Comparison of ENCODE assay signal across 8 cellular contexts in genomic region chr2:157876771-157877108, GRCh38. TPM values are rescaled to one million over a fixed set of nuclear protein-coding genes. Genes with fewer than 3 reads are reported as not detected.
DNase-seq lines count a peak whose midpoint lies in the region; ATAC-seq and TF ChIP-seq lines count a peak whose summit lies in the region.

No MANE protein-coding gene starts in this region.

- peak overlapping the region; percentile 95 for H2BK120ac ChIP-seq in trophoblast cell (ENCODE audit: insufficient read depth, low read length, poor library complexity)

- H2AFZ ChIP-seq in OCI-LY1 (ENCODE audit: low read length) (no peak overlapping the region), trophoblast cell (ENCODE audit: insufficient read depth, low read length, poor library complexity) (peak overlapping the region; percentile 86)

- H3K4me1 ChIP-seq in OCI-LY1 (ENCODE audit: insufficient read depth, low read length, severe bottlenecking) (peaks cover 11% of the 10 kb centered on the region), trophoblast cell (ENCODE audit: control insufficient read depth in 1 of 2, insufficient read depth in 2 of 2, low read length in 2 of 2) (peaks cover 0 to 10% of the 10 kb centered on the region in 2 experiments)

- DNase-seq in GM06990 (ENCODE audit: extremely low read depth, insufficient read length) (no peak), epidermal melanocyte (ENCODE audit: insufficient read length, low spot score) (peak; percentile 22), trophoblast cell (no peak), NCI-H69 (lab: John Stamatoyannopoulos, UW) (no peak)

- H4K20me1 ChIP-seq in OCI-LY1 (ENCODE audit: insufficient read depth, low read length), result no peaks in the 10 kb centered on the region

- H3K14ac ChIP-seq in trophoblast cell (ENCODE audit: low read length), result peak overlapping the region; percentile 92

- H3K27ac ChIP-seq in OCI-LY1 (ENCODE audit: low read depth, low read length, poor library complexity, severe bottlenecking) (no peak overlapping the region), trophoblast cell (ENCODE audit: low read depth, low read length) (peak overlapping the region; percentile 92)

- peak overlapping the region; percentile 59 for H4K12ac ChIP-seq in trophoblast cell (ENCODE audit: low read depth, low read length)

- H3K9me2 ChIP-seq in OCI-LY1 (ENCODE audit: low read depth, low read length), result no peaks in the 10 kb centered on the region

- H3K4me3 ChIP-seq in GM06990 (replicated peaks; ENCODE audit: low read depth, low read length) (peak overlapping the region; percentile 69), OCI-LY1 (ENCODE audit: low read depth, low read length, poor library complexity, severe bottlenecking) (peak overlapping the region; percentile 84), trophoblast cell (ENCODE audit: low read depth, low read length) (peak overlapping the region; percentile 73)

- H3K18ac ChIP-seq in trophoblast cell (ENCODE audit: low read length), result peak overlapping the region; percentile 13

- H3K79me1 ChIP-seq in trophoblast cell (ENCODE audit: low read length), result peaks cover 14% of the 10 kb centered on the region

- H3K9ac ChIP-seq in OCI-LY1 (ENCODE audit: low read length), result peak overlapping the region; percentile 52
- peak overlapping the region; percentile 54 for H3K9ac ChIP-seq in trophoblast cell (ENCODE audit: low read length)

- no peak overlapping the region for H2AK5ac ChIP-seq in trophoblast cell (ENCODE audit: low read length)

- peaks cover 2% of the 10 kb centered on the region; the same call in 1 of the 2 replicates for H3F3A ChIP-seq in OCI-LY1 (ENCODE audit: insufficient read depth, low read length)

- H3K27me3 ChIP-seq in GM06990 (replicated peaks; ENCODE audit: control insufficient read depth, insufficient read depth, low read length) (no peaks in the 10 kb centered on the region), OCI-LY1 (ENCODE audit: insufficient read depth, low read length) (no peaks in the 10 kb centered on the region), trophoblast cell (ENCODE audit: insufficient read depth, low read length) (no peaks in the 10 kb centered on the region)

- no peak for ATAC-seq in GM21423 (IDR thresholded peaks at IDR 0.05; ENCODE audit: unreplicated experiment)
- no peak for ATAC-seq in GM18867 (IDR thresholded peaks at IDR 0.05; ENCODE audit: unreplicated experiment)
- ATAC-seq in GM21723 (IDR thresholded peaks at IDR 0.05; ENCODE audit: unreplicated experiment), result no peak

- no peaks in the 10 kb centered on the region for H3K79me2 ChIP-seq in OCI-LY1 (ENCODE audit: insufficient read depth, low read length)
- peaks cover 10% of the 10 kb centered on the region for H3K79me2 ChIP-seq in trophoblast cell (ENCODE audit: control insufficient read depth, insufficient read depth, low read length, poor library complexity)

- H4K8ac ChIP-seq in trophoblast cell (ENCODE audit: low read depth, low read length), result peak overlapping the region; percentile 82

- no peak overlapping the region for H3K23ac ChIP-seq in trophoblast cell (ENCODE audit: low read length)

- TF ChIP-seq CTCF in GM06990 (IDR thresholded peaks at IDR 0.05; ENCODE audit: insufficient read depth, low read length, poor library complexity, severe bottlenecking), result no peak
- no peak for TF ChIP-seq CTCF in OCI-LY1 (IDR thresholded peaks at IDR 0.05; ENCODE audit: low read length)

- H3K9me3 ChIP-seq in OCI-LY1 (ENCODE audit: low read length), result no peaks in the 10 kb centered on the region
- no peaks in the 10 kb centered on the region for H3K9me3 ChIP-seq in trophoblast cell (ENCODE audit: insufficient read depth, low read depth, low read length)

- H3K36me3 ChIP-seq in GM06990 (ENCODE audit: control insufficient read depth, insufficient read depth, low read length) (no peaks in the 10 kb centered on the region), OCI-LY1 (ENCODE audit: insufficient read depth, low read length) (no peaks in the 10 kb centered on the region), trophoblast cell (ENCODE audit: control insufficient read depth in 1 of 2, insufficient read depth in 2 of 2, low read length in 2 of 2) (no peaks in the 10 kb centered on the region)

- peak overlapping the region; percentile 81 for H3K4me2 ChIP-seq in OCI-LY1 (ENCODE audit: low read length)
- H3K4me2 ChIP-seq in trophoblast cell (ENCODE audit: low read length), result peak overlapping the region; percentile 64

- H2BK5ac ChIP-seq in trophoblast cell (ENCODE audit: low read depth, low read length, poor library complexity), result peak overlapping the region; percentile 94

- WGBS in trophoblast cell (ENCODE audit: extremely low coverage, insufficient coverage, insufficient read length), result no CpG with 5 or more reads among the region's 14 CpGs

- peak overlapping the region; percentile 98 for H4K91ac ChIP-seq in trophoblast cell (ENCODE audit: low read depth, low read length)

- H2BK12ac ChIP-seq in trophoblast cell (ENCODE audit: low read length), result peak overlapping the region; percentile 62

- peak overlapping the region; percentile 70 for H3K4ac ChIP-seq in trophoblast cell (ENCODE audit: low read depth, low read length)

RNA-seq across cellular contexts. Expression of gene ACVR1, which starts 0.6 kb away (rescaled TPM):
- polyA plus RNA-seq in trophoblast cell (2013), result 25.7 and 27.4 TPM in 2 replicates
